ENCODE assay signal across 8 cellular contexts in the genomic region with DNA sequence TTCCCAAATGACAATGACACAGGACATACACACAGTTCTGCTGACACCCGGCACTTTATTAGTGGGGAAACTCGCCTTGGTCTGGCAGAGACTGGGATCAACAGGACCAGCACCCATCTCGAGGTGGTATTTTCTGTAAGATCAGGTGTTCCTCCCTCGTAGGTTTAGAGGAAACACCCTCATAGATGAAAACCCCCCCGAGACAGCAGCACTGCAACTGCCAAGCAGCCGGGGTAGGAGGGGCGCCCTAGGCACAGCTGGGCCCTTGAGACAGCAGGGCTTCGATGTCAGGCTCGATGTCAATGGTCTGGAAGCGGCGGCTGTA. TPM values are rescaled to one million over a fixed set of nuclear protein-coding genes. Genes with fewer than 3 reads are reported as not detected.
DNase-seq lines count a peak whose midpoint lies in the region; ATAC-seq and TF ChIP-seq lines count a peak whose summit lies in the region.
"Not testable (repeated sequence)": the region's sequence is repeated elsewhere in the genome, so short reads cannot be mapped to it uniquely, and the experiment has no call there.

No MANE protein-coding gene starts in this region.

- ATAC-seq in IMR-90 (ENCODE audit: low read depth); right lobe of liver: not testable (repeated sequence)

- not testable (repeated sequence) for H3K36me3 ChIP-seq in Caco-2 (ENCODE audit: control insufficient read depth, insufficient read depth, low read length)
- peaks cover 36% of the 10 kb centered on the region for H3K36me3 ChIP-seq in IMR-90 (ENCODE audit: control insufficient read depth, insufficient read depth, low read length)
- H3K36me3 ChIP-seq in esophagus (ENCODE audit: control insufficient read depth in 2 of 2, insufficient read depth in 2 of 2, low read length in 1 of 2) = peaks cover 7 to 19% of the 10 kb centered on the region in 2 donors
- peaks cover 0 to 46% (median 19%) of the 10 kb centered on the region in 4 donors for H3K36me3 ChIP-seq in right lobe of liver
- H3K36me3 ChIP-seq in trophoblast cell (ENCODE audit: control insufficient read depth in 1 of 2, insufficient read depth in 2 of 2, low read length in 2 of 2) = peaks cover 34 to 37% of the 10 kb centered on the region in 2 experiments
- H3K36me3 ChIP-seq in transverse colon = peaks cover 0 to 26% (median 10%) of the 10 kb centered on the region in 4 donors

- H3K23ac ChIP-seq in IMR-90 (ENCODE audit: low read depth, low read length) = peak overlapping the region; percentile 92; the same call in 1 of the 2 replicates
- not testable (repeated sequence) for H3K23ac ChIP-seq in trophoblast cell (ENCODE audit: low read length)

- peak overlapping the region; percentile 48; the same call in 1 of the 2 replicates for H3K18ac ChIP-seq in IMR-90 (ENCODE audit: low read depth, low read length)
- not testable (repeated sequence) for H3K18ac ChIP-seq in trophoblast cell (ENCODE audit: low read length)

- peak overlapping the region; percentile 81 for H3K4me3 ChIP-seq in Caco-2 (ENCODE audit: low read depth, low read length)
- H3K4me3 ChIP-seq in IMR-90 (ENCODE audit: insufficient read depth, low read depth, low read length) = peak overlapping the region; percentile 67
- H3K4me3 ChIP-seq in astrocyte of the cerebellum (ENCODE audit: low read depth, low read length) = peak overlapping the region; percentile 61
- H3K4me3 ChIP-seq in esophagus (ENCODE audit: low read depth in 1 of 2, low read length in 2 of 2) = peak overlapping the region; percentile 70 to 73
- H3K4me3 ChIP-seq in right lobe of liver = peak overlapping the region; percentile 87 to 92 (median 92)
- not testable (repeated sequence) for H3K4me3 ChIP-seq in trophoblast cell (ENCODE audit: low read depth, low read length)
- peak overlapping the region; percentile 55 to 84 (median 68) for H3K4me3 ChIP-seq in transverse colon

- H2BK20ac ChIP-seq in IMR-90 (ENCODE audit: low read depth, low read length) = not testable (repeated sequence)

- H3K14ac ChIP-seq in IMR-90 (replicated peaks; ENCODE audit: low read depth, low read length) = peak overlapping the region; percentile 69; the same call in 1 of the 2 replicates
- H3K14ac ChIP-seq in trophoblast cell (ENCODE audit: low read length) = not testable (repeated sequence)

- intact Hi-C loops in Caco-2 (cut with micrococcal nuclease; ENCODE audit: unreplicated experiment); IMR-90 (cut with micrococcal nuclease); right lobe of liver (cut with DNase I); transverse colon (cut with DNase I; ENCODE audit: low total_unique reads): not testable (repeated sequence)

- peak overlapping the region; percentile 62 for H3K9ac ChIP-seq in IMR-90 (ENCODE audit: low read depth, low read length)
- H3K9ac ChIP-seq in trophoblast cell (ENCODE audit: low read length) = not testable (repeated sequence)

- H4K8ac ChIP-seq in IMR-90 (ENCODE audit: low read depth in 2 of 2, low read length in 2 of 2); trophoblast cell (ENCODE audit: low read depth, low read length): not testable (repeated sequence)

- peaks cover 18% of the 10 kb centered on the region for H4K20me1 ChIP-seq in IMR-90 (ENCODE audit: insufficient read depth, low read length)

- not testable (repeated sequence) for H2BK15ac ChIP-seq in IMR-90 (ENCODE audit: low read depth, low read length)

- H2BK5ac ChIP-seq in IMR-90 (ENCODE audit: low read depth, low read length, poor library complexity, severe bottlenecking) = peak overlapping the region; percentile 94
- not testable (repeated sequence) for H2BK5ac ChIP-seq in trophoblast cell (ENCODE audit: low read depth, low read length, poor library complexity)

- not testable (repeated sequence) for TF ChIP-seq CTCF in Caco-2 (IDR thresholded peaks at IDR 0.05; ENCODE audit: insufficient read depth in 1 of 2, low read depth in 1 of 2, low read length in 1 of 2, severe bottlenecking in 1 of 2, unreplicated experiment in 1 of 2); IMR-90 (conservative IDR thresholded peaks at IDR 0.05; ENCODE audit: low read depth, low read length); VCaP (conservative IDR thresholded peaks at IDR 0.05); astrocyte of the cerebellum (IDR thresholded peaks at IDR 0.05; ENCODE audit: low read depth, low read length, missing control alignments); right lobe of liver (IDR thresholded peaks at IDR 0.05); transverse colon (IDR thresholded peaks at IDR 0.05)

- POLR2A ChIA-PET in Caco-2 (lab: Charles Lee) (interaction anchor here (2.4 kb wide), 1 partner anchor 17 kb away, joined by 17 read pairs; a partner anchor contains a TSS), IMR-90 (lab: Charles Lee; ENCODE audit: unreplicated experiment) (interaction anchor here (1.0 kb wide), 1 partner anchor 72 kb away, joined by 6 read pairs; a partner anchor contains a TSS)

- dilution Hi-C loops in IMR-90 (cut with HindIII; ENCODE audit: low sequenced_read_pairs, unreplicated experiment) = not testable (repeated sequence)

- not testable (repeated sequence) for H3K9me1 ChIP-seq in IMR-90 (ENCODE audit: insufficient read depth, low read length)

- peak overlapping the region; percentile 96 for H3K4me3 Mint-ChIP-seq in Caco-2 (ENCODE audit: unreplicated experiment)

- H3K9me3 ChIP-seq in Caco-2; IMR-90 (ENCODE audit: control insufficient read depth, insufficient read depth, low read length); esophagus (ENCODE audit: control insufficient read depth in 2 of 2, insufficient read depth in 1 of 2, low read depth in 1 of 2, low read length in 1 of 2); right lobe of liver; trophoblast cell (ENCODE audit: insufficient read depth, low read depth, low read length); transverse colon: not testable (repeated sequence)

- H3K4me1 ChIP-seq in Caco-2 = peaks cover 18% of the 10 kb centered on the region; the same call in 1 of the 2 replicates
- peaks cover 26% of the 10 kb centered on the region for H3K4me1 ChIP-seq in IMR-90 (ENCODE audit: control insufficient read depth, insufficient read depth, low read length)
- peaks cover 6 to 18% of the 10 kb centered on the region in 2 donors for H3K4me1 ChIP-seq in esophagus (ENCODE audit: control insufficient read depth in 2 of 2, insufficient read depth in 2 of 2, low read length in 1 of 2)
- H3K4me1 ChIP-seq in right lobe of liver = peaks cover under 1 to 29% (median 13%) of the 10 kb centered on the region in 4 donors
- H3K4me1 ChIP-seq in trophoblast cell (ENCODE audit: control insufficient read depth in 1 of 2, insufficient read depth in 2 of 2, low read length in 2 of 2) = peaks cover 8 to 10% of the 10 kb centered on the region in 2 experiments
- peaks cover 13 to 45% (median 21%) of the 10 kb centered on the region in 4 donors for H3K4me1 ChIP-seq in transverse colon

- in situ Hi-C loops in IMR-90 (cut with MboI; ENCODE audit: low sequenced_read_pairs); astrocyte of the cerebellum (cut with HindIII; ENCODE audit: low sequenced_read_pairs); transverse colon (cut with MboI; ENCODE audit: low pct_ligation_motif_present in 1 of 4, low pct_unique_long_range_greater_than_20kb in 1 of 4, low sequenced_read_pairs in 3 of 4): not testable (repeated sequence)

- H4K5ac ChIP-seq in IMR-90 (ENCODE audit: low read depth, low read length) = peak overlapping the region; percentile 21; the same call in 1 of the 2 replicates

- not testable (repeated sequence) for TF ChIP-seq EP300 in transverse colon (IDR thresholded peaks at IDR 0.05; ENCODE audit: low read depth)

- H3K4me1 Mint-ChIP-seq in Caco-2 (ENCODE audit: low read depth, unreplicated experiment) = peaks cover 14% of the 10 kb centered on the region

- not testable (repeated sequence) for H4K12ac ChIP-seq in trophoblast cell (ENCODE audit: low read depth, low read length)

- WGBS in IMR-90 (ENCODE audit: extremely low coverage in 2 of 2, insufficient read length in 1 of 2), 2 experiments = no CpG with 5 or more reads among the region's 11 CpGs
- 24 to 28% methylated on average over 7 to 11 of the region's 11 CpGs for WGBS in esophagus, 2 donors
- WGBS in right lobe of liver (ENCODE audit: insufficient coverage, low coverage, low lambda C conversion rate, missing lambda C conversion rate) = 28% methylated on average over 3 of the region's 11 CpGs
- WGBS in trophoblast cell (ENCODE audit: extremely low coverage, insufficient coverage, insufficient read length) = no CpG with 5 or more reads among the region's 11 CpGs
- WGBS in transverse colon (ENCODE audit: low coverage in 1 of 2), 2 donors = 26% methylated on average over 9 of the region's 11 CpGs; no CpG with 5 or more reads in 1 of the 2 donors

- H3K27ac Mint-ChIP-seq in Caco-2 (ENCODE audit: unreplicated experiment) = peak overlapping the region; percentile 97

- H3K27me3 Mint-ChIP-seq in Caco-2 (ENCODE audit: insufficient read depth, unreplicated experiment) = not testable (repeated sequence)

- TF ChIP-seq POLR2A in IMR-90 (IDR thresholded peaks at IDR 0.05; ENCODE audit: low read depth, low read length); right lobe of liver (IDR thresholded peaks at IDR 0.05); transverse colon (IDR thresholded peaks at IDR 0.05): not testable (repeated sequence)

- H3K79me2 ChIP-seq in trophoblast cell (ENCODE audit: control insufficient read depth, insufficient read depth, low read length, poor library complexity) = not testable (repeated sequence)

- H2BK12ac ChIP-seq in trophoblast cell (ENCODE audit: low read length) = not testable (repeated sequence)

- peak overlapping the region; percentile 88 for H3K4me2 ChIP-seq in IMR-90 (ENCODE audit: low read depth, low read length)
- peak overlapping the region; percentile 58 for H3K4me2 ChIP-seq in trophoblast cell (ENCODE audit: low read length)

- H3K36me3 Mint-ChIP-seq in Caco-2 (ENCODE audit: insufficient read depth, unreplicated experiment) = peaks cover 94% of the 10 kb centered on the region

- not testable (repeated sequence) for H2AFZ ChIP-seq in IMR-90 (replicated peaks; ENCODE audit: low read length, poor library complexity); trophoblast cell (ENCODE audit: insufficient read depth, low read length, poor library complexity)

- peak overlapping the region; percentile 89 for H3K27ac ChIP-seq in IMR-90 (ENCODE audit: insufficient read depth, low read length)
- H3K27ac ChIP-seq in VCaP = peak overlapping the region; percentile 97
- peak overlapping the region; percentile 87 to 93 for H3K27ac ChIP-seq in esophagus (ENCODE audit: low read depth in 2 of 2, low read length in 1 of 2)
- peak overlapping the region; percentile 62 to 85 (median 81) for H3K27ac ChIP-seq in right lobe of liver
- peak overlapping the region; percentile 55 for H3K27ac ChIP-seq in trophoblast cell (ENCODE audit: low read depth, low read length)
- H3K27ac ChIP-seq in transverse colon = peak overlapping the region; percentile 90 to 98 (median 94)

- H3K9me3 Mint-ChIP-seq in Caco-2 (ENCODE audit: unreplicated experiment) = not testable (repeated sequence)

- H4K91ac ChIP-seq in IMR-90 (ENCODE audit: insufficient read depth, low read depth, low read length) = peak overlapping the region; percentile 81; the same call in 1 of the 2 replicates
- not testable (repeated sequence) for H4K91ac ChIP-seq in trophoblast cell (ENCODE audit: low read depth, low read length)

- peak overlapping the region; percentile 77; the same call in 1 of the 2 replicates for H3K4ac ChIP-seq in IMR-90 (ENCODE audit: low read depth, low read length)
- peak overlapping the region; percentile 72 for H3K4ac ChIP-seq in trophoblast cell (ENCODE audit: low read depth, low read length)

- CTCF ChIA-PET in Caco-2 (lab: Charles Lee) = interaction anchor here (1.2 kb wide), 1 partner anchor 17 kb away, joined by 7 read pairs; a partner anchor contains a TSS
- CTCF ChIA-PET in IMR-90 (lab: Yijun Ruan, JAX) = not testable (repeated sequence)

- not testable (repeated sequence) for H2AK9ac ChIP-seq in IMR-90 (replicated peaks; ENCODE audit: low read depth, low read length, poor library complexity)

- not testable (repeated sequence) for DNase-seq in Caco-2; IMR-90; astrocyte of the cerebellum (ENCODE audit: low read depth); right lobe of liver; trophoblast cell; transverse colon

- H2BK120ac ChIP-seq in IMR-90 (ENCODE audit: low read depth, low read length); trophoblast cell (ENCODE audit: insufficient read depth, low read length, poor library complexity): not testable (repeated sequence)

- not testable (repeated sequence) for H3K56ac ChIP-seq in IMR-90 (ENCODE audit: extremely low read depth, insufficient read depth, low read length)

- not testable (repeated sequence) for H3K27me3 ChIP-seq in Caco-2 (replicated peaks; ENCODE audit: control insufficient read depth, insufficient read depth, low read length); IMR-90 (ENCODE audit: control insufficient read depth, insufficient read depth, low read length); esophagus (ENCODE audit: control insufficient read depth in 1 of 2, insufficient read depth in 2 of 2, low read length in 2 of 2); right lobe of liver; trophoblast cell (ENCODE audit: insufficient read depth, low read length); transverse colon

- H3K79me1 ChIP-seq in IMR-90 (ENCODE audit: low read depth in 1 of 2, low read length in 2 of 2) = peaks cover 19 to 61% of the 10 kb centered on the region in 2 experiments
- peaks cover 13% of the 10 kb centered on the region for H3K79me1 ChIP-seq in trophoblast cell (ENCODE audit: low read length)

- TF ChIP-seq RAD21 in IMR-90 (IDR thresholded peaks at IDR 0.05; ENCODE audit: low read length) = not testable (repeated sequence)

- peak overlapping the region; percentile 95 for H2AK5ac ChIP-seq in IMR-90 (ENCODE audit: low read depth, low read length)
- H2AK5ac ChIP-seq in trophoblast cell (ENCODE audit: low read length) = not testable (repeated sequence)

- not testable (repeated sequence) for BruUV-seq in Caco-2 (replicated peaks; lab: Mats Ljungman, UMichigan); IMR-90 (replicated peaks; lab: Mats Ljungman, UMichigan)

RNA-seq across cellular contexts. Expression of a gene that starts 1.1 kb away (rescaled TPM):
- 197 and 201 TPM in 2 replicates for total RNA-seq in Caco-2 (2022)
- 126 and 128 TPM in 2 replicates for total RNA-seq in IMR-90 (2012; rRNA removed)
- polyA plus RNA-seq in IMR-90 (2012; rRNA removed) = 680 and 1,004 TPM in 2 replicates
- polyA plus RNA-seq in IMR-90 (2012; cell fraction: cytosol; rRNA removed) = 950 and 1,047 TPM in 2 replicates
- 169 and 330 TPM in 2 replicates for polyA plus RNA-seq in IMR-90 (2012; cell fraction: nucleus; rRNA removed; ENCODE audit: low replicate concordance)
- polyA plus RNA-seq in esophagus = 100 to 1,000 TPM; 245 to 383 TPM
- 100 to 1,000 TPM; 127 to 455 (median 278) TPM for total RNA-seq in right lobe of liver
- polyA plus RNA-seq in trophoblast cell (2013) = 163 and 164 TPM in 2 replicates
- total RNA-seq in transverse colon = 100 to 1,000 TPM; 155 to 485 (median 274) TPM

RNA-seq across cellular contexts. Expression of a gene that starts 17.2 kb away (rescaled TPM):
- total RNA-seq in Caco-2 (2022) = 36.4 and 37.8 TPM in 2 replicates
- 28.6 and 29.9 TPM in 2 replicates for total RNA-seq in IMR-90 (2012; rRNA removed)
- polyA plus RNA-seq in IMR-90 (2012; rRNA removed) = 36.1 and 42.3 TPM in 2 replicates
- 14.9 and 18.2 TPM in 2 replicates for polyA plus RNA-seq in IMR-90 (2012; cell fraction: cytosol; rRNA removed)
- polyA plus RNA-seq in IMR-90 (2012; cell fraction: nucleus; rRNA removed; ENCODE audit: low replicate concordance) = 35.6 and 104 TPM in 2 replicates
- 10 to 100 TPM; 24.7 to 28.5 TPM for polyA plus RNA-seq in esophagus
- total RNA-seq in right lobe of liver = 10 to 100 TPM; 10.0 to 26.3 (median 22.2) TPM
- 19.2 and 19.3 TPM in 2 replicates for polyA plus RNA-seq in trophoblast cell (2013)
- 10 to 100 TPM; 11.1 to 39.6 (median 27.0) TPM for total RNA-seq in transverse colon

RNA-seq across cellular contexts. Expression of a gene that starts 54.7 kb away (rescaled TPM):
- total RNA-seq in Caco-2 (2022) (338 and 348 TPM in 2 replicates), IMR-90 (2012; rRNA removed) (879 and 897 TPM in 2 replicates), right lobe of liver (100 to 1,000 TPM; 142 to 251 (median 171) TPM), transverse colon (100 to 1,000 TPM; 302 to 526 (median 401) TPM)
- polyA plus RNA-seq in IMR-90 (2012; rRNA removed) (369 and 383 TPM in 2 replicates), esophagus (100 to 1,000 TPM; 162 to 244 TPM)
- 692 and 1,180 TPM in 2 replicates for polyA plus RNA-seq in IMR-90 (2012; cell fraction: cytosol; rRNA removed)
- 208 and 242 TPM in 2 replicates for polyA plus RNA-seq in IMR-90 (2012; cell fraction: nucleus; rRNA removed; ENCODE audit: low replicate concordance)
- polyA plus RNA-seq in trophoblast cell (2013) = 556 and 567 TPM in 2 replicates

RNA-seq across cellular contexts. Expression of a gene that starts 55.1 kb away (rescaled TPM):
- 14.2 and 15.5 TPM in 2 replicates for total RNA-seq in Caco-2 (2022)
- 12.8 and 15.1 TPM in 2 replicates for total RNA-seq in IMR-90 (2012; rRNA removed)
- polyA plus RNA-seq in IMR-90 (2012; rRNA removed) = 43.2 and 46.6 TPM in 2 replicates
- polyA plus RNA-seq in IMR-90 (2012; cell fraction: cytosol; rRNA removed) = 32.0 and 57.4 TPM in 2 replicates
- polyA plus RNA-seq in IMR-90 (2012; cell fraction: nucleus; rRNA removed; ENCODE audit: low replicate concordance) = 14.9 and 15.1 TPM in 2 replicates
- 10 to 100 TPM; 11.3 to 14.5 TPM for polyA plus RNA-seq in esophagus
- total RNA-seq in right lobe of liver = 10 to 100 TPM; 15.9 to 26.0 (median 19.4) TPM
- 6.3 and 6.5 TPM in 2 replicates for polyA plus RNA-seq in trophoblast cell (2013)
- 10 to 100 TPM in 3 of 4 donors, 1 to 10 TPM in 1; 7.8 to 59.8 (median 38.6) TPM for total RNA-seq in transverse colon
